ENCODE assay signal across 8 cellular contexts in genomic region chr11:119334173-119334930, GRCh38. TPM values are rescaled to one million over a fixed set of nuclear protein-coding genes. Genes with fewer than 3 reads are reported as not detected.
DNase-seq lines count a peak whose midpoint lies in the region; TF ChIP-seq lines count a peak whose summit lies in the region.

TSS of gene RNF26 (plus strand) at chr11:119334527. CDS start at chr11:119335123, 596 bp downstream.

- peak within 1 kb of the TSS; percentile 69 for H3K4me3 ChIP-seq in NB4 (ENCODE audit: low read depth, low read length)
- H3K4me3 ChIP-seq in SK-N-MC, result peak within 1 kb of the TSS; percentile 94

- TF ChIP-seq POLR2A in NB4 (IDR thresholded peaks at IDR 0.05; ENCODE audit: extremely low read depth, insufficient read length), result peak; percentile 81

- H3K4me3 Mint-ChIP-seq in HFFc6, result peak within 1 kb of the TSS; percentile 97

- H3K36me3 Mint-ChIP-seq in HFFc6 (ENCODE audit: low read depth), result peaks cover 21% of the 10 kb centered on the region; the same call in 1 of the 2 replicates

- peaks cover 52% of the 10 kb centered on the region for H3K4me1 Mint-ChIP-seq in HFFc6 (ENCODE audit: low read depth)

- H3K27ac Mint-ChIP-seq in HFFc6, result peak within 1 kb of the TSS; percentile 97

- no peaks in the 10 kb centered on the region; the same call in 1 of the 2 replicates for H3K36me3 ChIP-seq in SK-N-MC (ENCODE audit: insufficient read depth, low read length)

- TF ChIP-seq CTCF in HFFc6 (IDR thresholded peaks at IDR 0.05), result no peak
- no peak for TF ChIP-seq CTCF in NB4 (IDR thresholded peaks at IDR 0.05; ENCODE audit: low read depth, low read length)

- DNase-seq in GM04503 (ENCODE audit: low read depth), result peak; percentile 88
- peak; percentile 96 for DNase-seq in HFFc6
- peak; percentile 99 for DNase-seq in NB4 (ENCODE audit: low read depth)
- peak; percentile 96 for DNase-seq in SK-N-MC (ENCODE audit: low read depth, low spot score)
- DNase-seq in activated naive CD4-positive, alpha-beta T cell treated with anti-CD3 and anti-CD28 coated beads, Interleukin-2, amount 50 U/mL, for 16 hours, result peak; percentile 92
- peak; percentile 100 for DNase-seq in germinal center (ENCODE audit: low spot score)
- peak; percentile 96 for DNase-seq in non-pigmented ciliary epithelial cell (ENCODE audit: low read depth)
- peak; percentile 99 for DNase-seq in superior temporal gyrus (ENCODE audit: extremely low spot score)

- H3K9ac ChIP-seq in SK-N-MC (ENCODE audit: insufficient read length), result peak within 1 kb of the TSS; percentile 94

- H3K9me3 Mint-ChIP-seq in HFFc6, result no peaks in the 10 kb centered on the region

- no peaks in the 10 kb centered on the region for H3K9me3 ChIP-seq in SK-N-MC (ENCODE audit: low read depth, low read length)

- peak within 1 kb of the TSS; percentile 90 for H3K27ac ChIP-seq in SK-N-MC

- peaks cover 8% of the 10 kb centered on the region; the same call in 1 of the 2 replicates for H3K27me3 Mint-ChIP-seq in HFFc6 (ENCODE audit: insufficient read depth)

RNA-seq across cellular contexts. Expression of gene RNF26, which starts in this region (rescaled TPM):
- total RNA-seq in HFFc6 (2021; fragmentation: NEBNext Ultra II Directional; extraction: Animal tissue kit (Norgen Biotek cat#: 25700)), result 10 to 100 TPM; 48.6 to 63.5 (median 52.7) TPM

Comparison
In these comparisons a context has a peak if more than half of its experiments do, and no peak if none do; other contexts are left out.
1. Peak in every context shown above with its lines: DNase-seq, H3K4me3 ChIP-seq and H3K27ac ChIP-seq.